In genomic region chr1:72917920-72918319, GRCh38 we compare ENCODE assay signal across 19 cellular contexts.
A peak's percentile ranks its signal among the peaks of the same experiment; 100 is the strongest.
DNase-seq lines count a peak whose midpoint lies in the region; ATAC-seq, FAIRE-seq and TF ChIP-seq lines count a peak whose summit lies in the region.
"Had no signal": no experiment of that assay in that cellular context is flagged by ENCODE, and none has a peak within 500 bp of the region (broad histone marks: within the 10 kb centered on the region; RNA-seq: fewer than 3 reads in every experiment).

No MANE protein-coding gene starts in this region.

- in situ Hi-C loops in HepG2 (cut with HindIII; ENCODE audit: extremely low pct_ligation_motif_present, low pct_unique_long_range_greater_than_20kb) = no loop called here
- in situ Hi-C loops in K562 (cut with MboI) = no loop called here

- DNase-seq in HepG2 (ENCODE audit: low spot score) (no peak), right lobe of liver (no peak), K562 (ENCODE audit: extremely low read depth in 1 of 4, low spot score in 3 of 4) (no peak)
- DNase-seq: AML-193; Caco-2; Calu3; CD4-positive, alpha-beta T cell; CD8-positive, alpha-beta T cell; DMS79 treated with DMSO at 0.1 percent for 48 hours; GF-D8 had no signal

- no peak for TF ChIP-seq CTCF in HepG2 (CRISPR knock-in tag; IDR thresholded peaks at IDR 0.05)
- TF ChIP-seq CTCF in right lobe of liver (IDR thresholded peaks at IDR 0.05) = no peak
- TF ChIP-seq CTCF in K562 (IDR thresholded peaks at IDR 0.05 in 2 of 3, conservative IDR thresholded peaks at IDR 0.05 in 1 of 3; ENCODE audit: insufficient read depth in 2 of 3, low read depth in 1 of 3, low read length in 3 of 3) = no peak

- no peaks in the 10 kb centered on the region for H3K79me2 ChIP-seq in HepG2 (ENCODE audit: insufficient read depth, low read length)
- H3K79me2 ChIP-seq in K562 (ENCODE audit: control insufficient read depth, insufficient read depth, low read length) = no peaks in the 10 kb centered on the region

- POLR2A ChIA-PET in HepG2 (lab: Yijun Ruan, JAX) = no interaction called here
- POLR2A ChIA-PET in K562 (lab: Yijun Ruan, JAX) = no interaction called here

- H3K4me2 ChIP-seq in HepG2 (ENCODE audit: low read depth, low read length) (no peak overlapping the region), K562 (ENCODE audit: insufficient read depth, low read length) (no peak overlapping the region)
- H3K4me2 ChIP-seq: A549; BLaER1 treated with 17β-estradiol and CSF1 and Interleukin-3, amounts not matched to agents 10 nM and 100 nM had no signal

- H3K9me1 ChIP-seq in K562 (ENCODE audit: control insufficient read depth, insufficient read depth, low read length) = no peaks in the 10 kb centered on the region

- H3K9me3 ChIP-seq in HepG2 (ENCODE audit: low read length) = peaks cover 31% of the 10 kb centered on the region
- H3K9me3 ChIP-seq in right lobe of liver = no peaks in the 10 kb centered on the region
- H3K9me3 ChIP-seq in K562 (replicated peaks; ENCODE audit: control insufficient read depth, insufficient read depth, low read depth, low read length) = no peaks in the 10 kb centered on the region
- H3K9me3 ChIP-seq: A549; BLaER1 treated with 17β-estradiol and CSF1 and Interleukin-3, amounts not matched to agents 10 nM and 100 nM; Caco-2 had no signal

- H3K27me3 ChIP-seq in HepG2 (ENCODE audit: control insufficient read depth in 1 of 2, insufficient read depth in 2 of 2, low read length in 2 of 2) = no peaks in the 10 kb centered on the region
- no peaks in the 10 kb centered on the region for H3K27me3 ChIP-seq in right lobe of liver
- no peaks in the 10 kb centered on the region for H3K27me3 ChIP-seq in K562 (ENCODE audit: control insufficient read depth in 2 of 2, insufficient read depth in 2 of 2, low read length in 2 of 2)
- H3K27me3 ChIP-seq: BLaER1 treated with 17β-estradiol and CSF1 and Interleukin-3, amounts not matched to agents 10 nM and 100 nM had no signal

- H3K4me3 ChIP-seq in HepG2 (replicated peaks in 1 of 3; ENCODE audit: insufficient read depth in 1 of 3, low read depth in 2 of 3, low read length in 3 of 3) (no peak overlapping the region), right lobe of liver (no peak overlapping the region), K562 (no peak overlapping the region)
- H3K4me3 ChIP-seq: A549; BLaER1 treated with 17β-estradiol and CSF1 and Interleukin-3, amounts not matched to agents 10 nM and 100 nM had no signal

- no TSS peak for BruUV-seq in HepG2 (replicated peaks; lab: Mats Ljungman, UMichigan)
- no TSS peak for BruUV-seq in K562 (replicated peaks; lab: Mats Ljungman, UMichigan)

- ATAC-seq in HepG2 (no peak), right lobe of liver (no peak), K562 (no peak), GM21367 (IDR thresholded peaks at IDR 0.05; ENCODE audit: unreplicated experiment) (no peak), HG03108 (IDR thresholded peaks at IDR 0.05; ENCODE audit: unreplicated experiment) (no peak)
- ATAC-seq: A549; CD8-positive, alpha-beta T cell had no signal

- TF ChIP-seq POLR2A in HepG2 (IDR thresholded peaks at IDR 0.05; ENCODE audit: insufficient read depth in 1 of 2, low read depth in 2 of 2, low read length in 2 of 2) (no peak), right lobe of liver (IDR thresholded peaks at IDR 0.05) (no peak), K562 (conservative IDR thresholded peaks at IDR 0.05) (no peak)

- TF ChIP-seq RAD21 in HepG2 (CRISPR knock-in tag; IDR thresholded peaks at IDR 0.05) (no peak), K562 (CRISPR knock-in tag; conservative IDR thresholded peaks at IDR 0.05 in 1 of 2, IDR thresholded peaks at IDR 0.05 in 1 of 2) (no peak)

- 3% methylated on average over 1 of the region's 1 CpG for WGBS in HepG2 (ENCODE audit: low lambda C conversion rate)
- WGBS in right lobe of liver (ENCODE audit: insufficient coverage, low coverage, low lambda C conversion rate, missing lambda C conversion rate) = 55% methylated on average over 1 of the region's 1 CpG
- WGBS in K562 (ENCODE audit: insufficient coverage, low coverage, missing lambda C conversion rate) = 0% methylated on average over 1 of the region's 1 CpG

- H3K4me1 ChIP-seq in HepG2 (ENCODE audit: insufficient read depth, low read length) = no peaks in the 10 kb centered on the region
- no peaks in the 10 kb centered on the region for H3K4me1 ChIP-seq in right lobe of liver
- H3K4me1 ChIP-seq in K562 (replicated peaks in 1 of 2; ENCODE audit: control insufficient read depth in 2 of 2, insufficient read depth in 2 of 2, low read length in 2 of 2) = no peaks in the 10 kb centered on the region
- H3K4me1 ChIP-seq: A549; BLaER1 treated with 17β-estradiol and CSF1 and Interleukin-3, amounts not matched to agents 10 nM and 100 nM; Caco-2 had no signal

- H2AFZ ChIP-seq in HepG2 (ENCODE audit: low read length) (no peak overlapping the region), K562 (ENCODE audit: low read depth, low read length) (no peak overlapping the region)

- H3K9ac ChIP-seq in HepG2 (ENCODE audit: insufficient read depth, low read depth, low read length) = no peak overlapping the region
- no peak overlapping the region for H3K9ac ChIP-seq in K562 (ENCODE audit: insufficient read depth in 1 of 2, low read depth in 2 of 2, low read length in 2 of 2)
- H3K9ac ChIP-seq: BLaER1 treated with 17β-estradiol and CSF1 and Interleukin-3, amounts not matched to agents 10 nM and 100 nM had no signal

- H4K20me1 ChIP-seq in HepG2 (ENCODE audit: insufficient read depth, low read length) (no peaks in the 10 kb centered on the region), K562 (replicated peaks; ENCODE audit: control insufficient read depth, insufficient read depth, low read length) (no peaks in the 10 kb centered on the region)
- H4K20me1 ChIP-seq: BLaER1 treated with 17β-estradiol and CSF1 and Interleukin-3, amounts not matched to agents 10 nM and 100 nM had no signal

- TF ChIP-seq EP300 in HepG2 (IDR thresholded peaks at IDR 0.05; ENCODE audit: low read depth in 2 of 2, low read length in 2 of 2) (no peak), HepG2 (CRISPR knock-in tag; IDR thresholded peaks at IDR 0.05; ENCODE audit: borderline replicate concordance) (no peak), K562 (IDR thresholded peaks at IDR 0.05; ENCODE audit: low read length) (no peak)

- H3K36me3 ChIP-seq in HepG2 (replicated peaks in 1 of 2; ENCODE audit: control insufficient read depth in 1 of 2, insufficient read depth in 2 of 2, low read length in 2 of 2) = no peaks in the 10 kb centered on the region
- no peaks in the 10 kb centered on the region for H3K36me3 ChIP-seq in right lobe of liver
- no peaks in the 10 kb centered on the region for H3K36me3 ChIP-seq in K562 (ENCODE audit: control insufficient read depth, insufficient read depth, low read length)
- H3K36me3 ChIP-seq: BLaER1 treated with 17β-estradiol and CSF1 and Interleukin-3, amounts not matched to agents 10 nM and 100 nM had no signal

- CTCF ChIA-PET in HepG2 (lab: Yijun Ruan, JAX; ENCODE audit: low intra/inter-chr PET ratio, low total read pairs) (no interaction called here), K562 (lab: Yijun Ruan, JAX; ENCODE audit: low intra/inter-chr PET ratio) (no interaction called here)

- H3K27ac ChIP-seq in HepG2 (ENCODE audit: extremely low read length, insufficient read depth, low read length) (no peak overlapping the region), right lobe of liver (no peak overlapping the region), K562 (ENCODE audit: extremely low read depth, low read depth, low read length) (no peak overlapping the region)
- H3K27ac ChIP-seq: 22Rv1; A549; BLaER1 treated with 17β-estradiol and CSF1 and Interleukin-3, amounts not matched to agents 10 nM and 100 nM; C4-2B had no signal

- FAIRE-seq in HepG2 (lab: Jason Lieb, UNC) (no peak), K562 (lab: Jason Lieb, UNC) (no peak)
- FAIRE-seq: A549, G401.6, GM12891, GM19239 had no signal

- intact Hi-C loops in HepG2 (cut with micrococcal nuclease; ENCODE audit: unreplicated experiment) (no loop called here), right lobe of liver (cut with DNase I) (no loop called here), K562 (cut with micrococcal nuclease) (no loop called here)

TF ChIP-seq in HepG2, 621 proteins besides CTCF, POLR2A, EP300 and RAD21:
- TF ChIP-seq CEBPB (IDR thresholded peaks at IDR 0.05; ENCODE audit: borderline replicate concordance, low read depth, low read length) (peak; percentile 64; the same call in 1 of the 2 replicates), REPIN1 (CRISPR knock-in tag; IDR thresholded peaks at IDR 0.05; ENCODE audit: borderline replicate concordance, low read depth) (no peak)

TF ChIP-seq in K562, 482 proteins besides CTCF, POLR2A, EP300 and RAD21:
- 0 out of 2 replicates have a peak, but pooled peaks have one; percentile 6 for TF ChIP-seq ZNF316 (IDR thresholded peaks at IDR 0.05)
- no peak for TF ChIP-seq ZNF175 (CRISPR knock-in tag; IDR thresholded peaks at IDR 0.05; ENCODE audit: low read depth)
- TF ChIP-seq NCOA1 (IDR thresholded peaks at IDR 0.05; ENCODE audit: low read depth) = no peak
- no peak for TF ChIP-seq CEBPG (CRISPR knock-in tag; IDR thresholded peaks at IDR 0.05)
- TF ChIP-seq CEBPG (tag; conservative IDR thresholded peaks at IDR 0.05 in 1 of 2, IDR thresholded peaks at IDR 0.05 in 1 of 2) = peak in 1 of 2 experiments; percentile 93; a peak in 2 of 4 replicates
- no peak for TF ChIP-seq FOS (IDR thresholded peaks at IDR 0.05; ENCODE audit: extremely low read depth, insufficient read length)
- peak; percentile 65 for TF ChIP-seq CEBPB (tag; IDR thresholded peaks at IDR 0.05)
- TF ChIP-seq ZNF583 (CRISPR knock-in tag; IDR thresholded peaks at IDR 0.05) = no peak

Comparison
In these comparisons a context has a peak if more than half of its experiments do, and no peak if none do; other contexts are left out.
1. Of the 241 proteins assayed by ChIP-seq in both HepG2 and K562: peak only in HepG2: none; only in K562: none; in both: CEBPB; in neither: 239; mixed calls (peak in some experiments, not most) for 1.